20 cellular contexts compared by ENCODE assay signal in the genomic region with DNA sequence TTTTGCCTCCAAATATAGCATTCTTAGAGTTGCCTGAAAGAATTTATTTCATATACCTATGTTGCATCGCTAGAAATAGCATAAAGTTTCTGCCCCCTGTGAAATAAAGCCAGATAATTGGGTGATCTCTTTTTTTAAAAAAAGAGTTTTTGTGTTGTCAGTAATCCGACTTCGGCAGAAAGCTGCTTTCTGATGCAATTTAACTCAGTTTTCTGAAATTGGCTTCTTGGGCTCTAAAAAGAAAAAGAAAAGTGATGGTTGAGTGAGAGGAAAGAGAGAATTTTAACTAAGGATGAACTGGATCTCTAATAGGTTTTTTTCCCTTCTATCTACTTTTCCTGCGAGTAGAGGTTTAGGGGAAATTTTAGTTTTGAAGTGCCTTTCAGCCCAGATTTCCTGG.
"Had no signal": no experiment of that assay in that cellular context is flagged by ENCODE, and none has a peak within 500 bp of the region (broad histone marks: within the 10 kb centered on the region; RNA-seq: fewer than 3 reads in every experiment).

No MANE protein-coding gene starts in this region.

- DNase-seq: activated naive CD4-positive, alpha-beta T cell; activated T-cell treated with anti-CD3 and anti-CD28 coated beads, Interleukin-2, amount 50 U/mL, for 24 hours; cerebellar nuclear complex; cortex of kidney; effector CD8-positive, alpha-beta T cell; foreskin keratinocyte; immature natural killer cell; lower lobe of right lung; mesendoderm; naive thymus-derived CD4-positive, alpha-beta T cell; retina; sigmoid colon; stimulated activated CD4-positive, alpha-beta T cell treated with anti-CD3 and anti-CD28 coated beads, Interleukin-12 subunit alpha, Interleukin-12 subunit beta, amount 100 ng/mL, for 4 hours; stimulated activated CD4-positive, alpha-beta T cell treated with anti-CD3 and anti-CD28 coated beads, Interleukin-4, amount 100 ng/mL, for 4 hours; T-cell; transverse colon had no signal

- H3K4me1 ChIP-seq: lower lobe of right lung, sigmoid colon, transverse colon had no signal

- H3K9me3 Mint-ChIP-seq: activated T-cell treated with anti-CD3 and anti-CD28 coated beads, Interleukin-2, amount 50 U/mL, for 24 hours; activated T-helper 2 cell treated with anti-CD3 and anti-CD28 coated beads, Interferon-gamma antibody, Interleukin-2, Interleukin-4, amounts not matched to agents 10 μg/mL and 5 μg/mL and 100 μg/mL, durations not matched to agents 14 hours and 24 hours and 36 hours; immature natural killer cell; T-cell; WTC11 had no signal

- H3K4me3 ChIP-seq: lower lobe of right lung, sigmoid colon, transverse colon had no signal

- H3K4me1 Mint-ChIP-seq: WTC11 had no signal

- H3K4me3 Mint-ChIP-seq: activated naive CD8-positive, alpha-beta T cell; activated T-cell treated with anti-CD3 and anti-CD28 coated beads, Interleukin-2, amount 50 U/mL, for 24 hours; naive thymus-derived CD4-positive, alpha-beta T cell; T-cell; WTC11 had no signal

- H3K9me3 ChIP-seq: lower lobe of right lung, sigmoid colon, transverse colon had no signal

- H3K27me3 Mint-ChIP-seq: activated naive CD8-positive, alpha-beta T cell; activated T-cell treated with anti-CD3 and anti-CD28 coated beads, Interleukin-2, amount 50 U/mL, for 24 hours; naive thymus-derived CD4-positive, alpha-beta T cell; progenitor cell of endocrine pancreas; T-cell had no signal

- H3K27ac ChIP-seq: foreskin keratinocyte, lower lobe of right lung, sigmoid colon, transverse colon had no signal

- H3K27me3 ChIP-seq: foreskin keratinocyte, sigmoid colon, transverse colon had no signal

- H3K36me3 Mint-ChIP-seq: WTC11 had no signal

- H3K36me3 ChIP-seq: lower lobe of right lung, sigmoid colon, transverse colon had no signal

- H3K27ac Mint-ChIP-seq: activated naive CD8-positive, alpha-beta T cell; activated T-cell treated with anti-CD3 and anti-CD28 coated beads, Interleukin-2, amount 50 U/mL, for 24 hours; activated T-helper 2 cell treated with anti-CD3 and anti-CD28 coated beads, Interferon-gamma antibody, Interleukin-2, Interleukin-4, amounts not matched to agents 10 μg/mL and 5 μg/mL and 100 μg/mL, durations not matched to agents 14 hours and 24 hours and 36 hours; progenitor cell of endocrine pancreas; WTC11 had no signal
